13 cellular contexts compared by ENCODE assay signal in the genomic region with DNA sequence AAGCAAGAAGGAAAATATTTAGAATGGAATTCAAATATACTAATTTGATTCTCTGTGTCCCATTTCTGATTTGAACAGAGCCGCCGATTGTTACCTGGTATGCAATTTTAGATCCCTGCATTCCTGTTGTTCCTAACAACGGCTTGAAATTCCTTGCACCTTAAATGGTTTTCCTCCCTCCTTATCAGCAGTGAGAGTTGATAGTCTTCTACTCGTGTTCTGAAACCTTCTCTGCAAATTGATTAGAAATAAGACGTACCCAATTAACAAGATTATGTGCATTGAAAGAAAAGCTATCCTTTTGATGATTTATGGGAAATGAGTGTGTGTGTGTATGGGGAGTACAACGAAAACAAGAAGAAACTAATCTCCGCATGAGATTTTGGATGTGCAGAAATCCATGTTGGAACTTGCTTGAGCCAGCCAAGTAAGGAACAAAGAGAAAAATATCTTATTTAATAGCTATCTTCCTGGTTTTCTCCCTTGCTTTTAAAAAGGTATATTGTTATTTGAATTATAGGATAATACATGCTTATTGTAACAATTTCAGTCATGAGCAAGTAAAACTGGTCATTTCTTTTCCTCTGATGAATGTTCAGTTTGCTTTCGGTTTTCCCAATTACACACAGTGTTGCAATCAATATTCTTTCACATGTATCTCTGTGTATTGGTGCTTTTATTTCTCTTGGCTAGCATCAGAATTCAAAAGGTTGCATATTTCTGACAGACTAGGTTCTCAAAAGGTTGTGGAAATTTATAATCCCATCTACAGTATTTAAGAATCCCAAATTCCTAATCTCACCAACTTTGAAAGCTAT.
DNase-seq lines count a peak whose midpoint lies in the region; ATAC-seq, FAIRE-seq and TF ChIP-seq lines count a peak whose summit lies in the region.
"Had no signal": no experiment of that assay in that cellular context is flagged by ENCODE, and none has a peak within 500 bp of the region (broad histone marks: within the 10 kb centered on the region; RNA-seq: fewer than 3 reads in every experiment).

No MANE protein-coding gene starts in this region.

- TF ChIP-seq CTCF in A549 (IDR thresholded peaks at IDR 0.05) (no peak), Panc1 (IDR thresholded peaks at IDR 0.05) (no peak), neural crest cell (conservative IDR thresholded peaks at IDR 0.05) (no peak)

- peaks cover 45% of the 10 kb centered on the region for H3K4me1 ChIP-seq in A549
- peaks cover 43% of the 10 kb centered on the region for H3K4me1 ChIP-seq in Panc1 (ENCODE audit: control insufficient read depth, insufficient read depth, low read length)

- no peak; a peak in 1 of 6 replicates for ATAC-seq in A549
- ATAC-seq in Panc1: peak; percentile 75
- ATAC-seq in HG02678 (IDR thresholded peaks at IDR 0.05; ENCODE audit: unreplicated experiment): no peak
- ATAC-seq in HG03135 (IDR thresholded peaks at IDR 0.05; ENCODE audit: unreplicated experiment): no peak
- ATAC-seq in HG03139 (IDR thresholded peaks at IDR 0.05; ENCODE audit: unreplicated experiment): no peak
- ATAC-seq: stimulated activated memory B cell treated with anti-CD40 and anti-IgM and Interleukin-4, amounts not matched to agents 10 μg/mL and 1 μg/mL and 100 μg/mL, for 72 hours had no signal

- CTCF ChIA-PET in A549 (lab: Yijun Ruan, JAX) (interaction anchor here (0.7 to 1.9 kb wide), 7 partner anchors 13 to 767 kb away, joined by 3 to 7 read pairs (median 4); no protein-coding TSS in a partner anchor), Panc1 (lab: Charles Lee) (interaction anchor here (0.7 kb wide), 1 partner anchor 12 kb away, joined by 3 read pairs; no protein-coding TSS in a partner anchor)

- no peak for TF ChIP-seq POLR2A in A549 (IDR thresholded peaks at IDR 0.05; ENCODE audit: low read length)

- H3K9me3 ChIP-seq in A549 (no peaks in the 10 kb centered on the region), Panc1 (ENCODE audit: control insufficient read depth, insufficient read depth, low read depth, low read length) (peaks cover 9% of the 10 kb centered on the region; the same call in 1 of the 2 replicates)

- H3K4me1 Mint-ChIP-seq in neural crest cell: peaks cover 72% of the 10 kb centered on the region
- H3K4me1 Mint-ChIP-seq: B cell; stimulated activated memory B cell treated with anti-CD40 and anti-IgM and Interleukin-4, amounts not matched to agents 10 μg/mL and 1 μg/mL and 100 μg/mL, for 72 hours had no signal

- 64% methylated on average over 8 of the region's 8 CpGs for WGBS in A549 (ENCODE audit: missing lambda C conversion rate)

- intact Hi-C loops in Panc1 (cut with micrococcal nuclease; ENCODE audit: unreplicated experiment): loop anchor here (5.0 to 10.0 kb wide), 3 partner anchors 191 to 761 kb away; no protein-coding TSS in a partner anchor

- no peaks in the 10 kb centered on the region for H3K27me3 Mint-ChIP-seq in neural crest cell (ENCODE audit: low read depth)
- H3K27me3 Mint-ChIP-seq: B cell; stimulated activated memory B cell treated with anti-CD40 and anti-IgM and Interleukin-4, amounts not matched to agents 10 μg/mL and 1 μg/mL and 100 μg/mL, for 72 hours had no signal

- TF ChIP-seq RAD21 in A549 (conservative IDR thresholded peaks at IDR 0.05 in 1 of 2, IDR thresholded peaks at IDR 0.05 in 1 of 2): no peak

- H3K4me3 Mint-ChIP-seq in neural crest cell: peak overlapping the region; percentile 60
- H3K4me3 Mint-ChIP-seq: activated naive CD4-positive, alpha-beta T cell treated with anti-CD3 and anti-CD28 coated beads for 36 hours; B cell; stimulated activated memory B cell treated with anti-CD40 and anti-IgM and Interleukin-4, amounts not matched to agents 10 μg/mL and 1 μg/mL and 100 μg/mL, for 72 hours had no signal

- DNase-seq in A549 (ENCODE audit: low read depth in 1 of 2, low spot score in 1 of 2) (no peak), Panc1 (ENCODE audit: low read depth, low spot score) (no peak), epithelial cell of prostate (ENCODE audit: low read depth, low spot score) (no peak), neural crest cell (ENCODE audit: low read depth, low spot score) (no peak), NCI-H82 treated with DMSO at 0.1 percent for 48 hours (lab: John Stamatoyannopoulos, UW; ENCODE audit: unreplicated experiment) (no peak)
- DNase-seq: effector CD4-positive, alpha-beta T cell; NCI-H187 treated with DMSO at 0.1 percent for 48 hours had no signal

- in situ Hi-C loops in Panc1 (cut with HindIII; ENCODE audit: low pct_unique_long_range_greater_than_20kb, low sequenced_read_pairs): no loop called here

- no peak for TF ChIP-seq EP300 in A549 (IDR thresholded peaks at IDR 0.05)

- POLR2A ChIA-PET in A549 (lab: Yijun Ruan, JAX): no interaction called here
- POLR2A ChIA-PET in Panc1 (lab: Charles Lee): interaction anchor here (0.6 kb wide), 1 partner anchor 194 kb away, joined by 3 read pairs; no protein-coding TSS in a partner anchor

- no peaks in the 10 kb centered on the region for H3K36me3 ChIP-seq in Panc1 (ENCODE audit: control insufficient read depth, insufficient read depth, low read length)

- no peaks in the 10 kb centered on the region for H3K27me3 ChIP-seq in Panc1 (ENCODE audit: control insufficient read depth, insufficient read depth, low read length)

- BruUV-seq in Panc1 (replicated peaks; lab: Mats Ljungman, UMichigan): TSS peak; percentile 94

- peaks cover 2% of the 10 kb centered on the region for H3K9me3 Mint-ChIP-seq in neural crest cell
- H3K9me3 Mint-ChIP-seq: activated naive CD4-positive, alpha-beta T cell treated with anti-CD3 and anti-CD28 coated beads for 36 hours; stimulated activated memory B cell treated with anti-CD40 and anti-IgM and Interleukin-4, amounts not matched to agents 10 μg/mL and 1 μg/mL and 100 μg/mL, for 72 hours had no signal

- peak overlapping the region; percentile 77 to 89 for H3K27ac ChIP-seq in A549
- peak overlapping the region; percentile 100 for H3K27ac ChIP-seq in Panc1 (ENCODE audit: low read length)
- H3K27ac ChIP-seq in epithelial cell of prostate: peak overlapping the region; percentile 76

- H3K36me3 Mint-ChIP-seq in neural crest cell (ENCODE audit: low read depth): peaks cover 3% of the 10 kb centered on the region
- H3K36me3 Mint-ChIP-seq: stimulated activated memory B cell treated with anti-CD40 and anti-IgM and Interleukin-4, amounts not matched to agents 10 μg/mL and 1 μg/mL and 100 μg/mL, for 72 hours had no signal

- H3K4me2 ChIP-seq in A549: peak overlapping the region; percentile 59

- H3K4me3 ChIP-seq in A549: 0 out of 3 replicates have a peak overlapping the region, but pooled peaks have one; percentile 2
- peak overlapping the region; percentile 32 to 50 for H3K4me3 ChIP-seq in Panc1 (ENCODE audit: low read depth in 2 of 2, low read length in 2 of 2)

- H3K27ac Mint-ChIP-seq in neural crest cell (ENCODE audit: unreplicated experiment): peak overlapping the region; percentile 92
- H3K27ac Mint-ChIP-seq: activated naive CD4-positive, alpha-beta T cell treated with anti-CD3 and anti-CD28 coated beads for 36 hours; B cell; stimulated activated memory B cell treated with anti-CD40 and anti-IgM and Interleukin-4, amounts not matched to agents 10 μg/mL and 1 μg/mL and 100 μg/mL, for 72 hours had no signal

- FAIRE-seq in A549 (lab: Jason Lieb, UNC): no peak

TF ChIP-seq in A549, 52 proteins besides CTCF, POLR2A, EP300 and RAD21:
- TF ChIP-seq CEBPB (IDR thresholded peaks at IDR 0.05): 0 out of 4 replicates have a peak, but pooled peaks of 1 of the 2 experiments have one; percentile 55
- TF ChIP-seq, protein P1, sequence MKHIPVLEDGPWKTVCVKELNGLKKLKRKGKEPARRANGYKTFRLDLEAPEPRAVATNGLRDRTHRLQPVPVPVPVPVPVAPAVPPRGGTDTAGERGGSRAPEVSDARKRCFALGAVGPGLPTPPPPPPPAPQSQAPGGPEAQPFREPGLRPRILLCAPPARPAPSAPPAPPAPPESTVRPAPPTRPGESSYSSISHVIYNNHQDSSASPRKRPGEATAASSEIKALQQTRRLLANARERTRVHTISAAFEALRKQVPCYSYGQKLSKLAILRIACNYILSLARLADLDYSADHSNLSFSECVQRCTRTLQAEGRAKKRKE (CRISPR knock-in tag; IDR thresholded peaks at IDR 0.05; ENCODE audit: low read depth): no peak
TF ChIP-seq in A549: peak in this region for 1.
